In genomic region chr14:72804653-72805180, GRCh38 we compare ENCODE assay signal across 35 cellular contexts.
DNase-seq lines count a peak whose midpoint lies in the region; ATAC-seq, FAIRE-seq and TF ChIP-seq lines count a peak whose summit lies in the region.
"Had no signal": no experiment of that assay in that cellular context is flagged by ENCODE, and none has a peak within 500 bp of the region (broad histone marks: within the 10 kb centered on the region; RNA-seq: fewer than 3 reads in every experiment).

No MANE protein-coding gene starts in this region.

- H3K4me1 ChIP-seq in HUES6 (ENCODE audit: control insufficient read depth, insufficient read depth, low read length) = peaks cover 17% of the 10 kb centered on the region
- peaks cover 14% of the 10 kb centered on the region for H3K4me1 ChIP-seq in mesodermal cell (ENCODE audit: control insufficient read depth, insufficient read depth, low read length, poor library complexity, severe bottlenecking)
- no peaks in the 10 kb centered on the region for H3K4me1 ChIP-seq in kidney (ENCODE audit: control insufficient read depth in 1 of 2, insufficient read depth in 1 of 2, low read depth in 1 of 2, low read length in 2 of 2)
- H3K4me1 ChIP-seq: adrenal gland, right lobe of liver, stomach, transverse colon had no signal

- TF ChIP-seq CTCF in kidney (IDR thresholded peaks at IDR 0.05; ENCODE audit: borderline replicate concordance, extremely low read depth, insufficient read depth) = no peak

- H3K9me3 ChIP-seq in HUES6 (ENCODE audit: control insufficient read depth, insufficient read depth, low read depth, low read length) (no peaks in the 10 kb centered on the region; the same call in 1 of the 2 replicates), mesodermal cell (ENCODE audit: control insufficient read depth, low read length) (no peaks in the 10 kb centered on the region), kidney (ENCODE audit: control insufficient read depth in 1 of 2, low read length in 2 of 2) (no peaks in the 10 kb centered on the region)
- H3K9me3 ChIP-seq: adrenal gland, ovary, right lobe of liver, SJCRH30, stomach, transverse colon had no signal

- H3K27ac ChIP-seq in HUES6 (ENCODE audit: low read depth, low read length) = no peak overlapping the region
- H3K27ac ChIP-seq in cingulate gyrus (ENCODE audit: low read depth, low read length) = peak overlapping the region; percentile 97
- H3K27ac ChIP-seq in mesodermal cell (ENCODE audit: low read depth, low read length, severe bottlenecking) = peak overlapping the region; percentile 59
- H3K27ac ChIP-seq in temporal lobe (ENCODE audit: low read depth, low read length) = peak overlapping the region; percentile 96
- no peak overlapping the region for H3K27ac ChIP-seq in kidney (ENCODE audit: low read depth in 2 of 2, low read length in 2 of 2)
- H3K27ac ChIP-seq: adrenal gland, brain microvascular endothelial cell, epithelial cell of prostate, ovary, right lobe of liver, SJCRH30, stomach, transverse colon had no signal

- H3K36me3 ChIP-seq in HUES6 (ENCODE audit: control insufficient read depth, insufficient read depth, low read length) (no peaks in the 10 kb centered on the region), mesodermal cell (ENCODE audit: control insufficient read depth, insufficient read depth, low read length) (no peaks in the 10 kb centered on the region), kidney (ENCODE audit: control insufficient read depth in 1 of 2, insufficient read depth in 2 of 2, low read length in 2 of 2) (no peaks in the 10 kb centered on the region)
- H3K36me3 ChIP-seq: adrenal gland, brain microvascular endothelial cell, ovary, right lobe of liver, SJCRH30, stomach, transverse colon had no signal

- peaks cover 56% of the 10 kb centered on the region for H3K27me3 ChIP-seq in HUES6 (ENCODE audit: control insufficient read depth, insufficient read depth, low read length)
- H3K27me3 ChIP-seq: adrenal gland, brain microvascular endothelial cell, ovary, right lobe of liver, SJCRH30, stomach, transverse colon had no signal

- intact Hi-C loops in kidney (cut with DNase I) = no loop called here

- DNase-seq in kidney (no peak), SKM-1 (lab: John Stamatoyannopoulos, UW; ENCODE audit: unreplicated experiment) (no peak)
- DNase-seq: activated CD4-positive, alpha-beta T cell treated with anti-CD3 and anti-CD28 coated beads for 36 hours; activated CD8-positive, alpha-beta T cell treated with anti-CD3 and anti-CD28 coated beads, Interleukin-2, amount 10 ng/mL, durations not matched to agents 7 days and 5 days; activated naive CD4-positive, alpha-beta T cell treated with anti-CD3 and anti-CD28 coated beads, Interleukin-2, amount 10 ng/mL, durations not matched to agents 7 days and 5 days; adrenal gland; brain microvascular endothelial cell; COR-L47; DMS53; effector CD8-positive, alpha-beta T cell; glutamatergic neuron; HCEC 1CT; NCI-H1436 treated with DMSO at 0.1 percent for 48 hours; NCI-H446 treated with DMSO at 0.1 percent for 48 hours; NCI-H774; ovary; right lobe of liver; RPMI8226; SJCRH30; stimulated activated CD4-positive, alpha-beta T cell treated with anti-CD3 and anti-CD28 coated beads, Interleukin-12 subunit alpha, Interleukin-12 subunit beta, amount 100 ng/mL, for 4 hours; stimulated activated CD4-positive, alpha-beta T cell treated with anti-CD3 and anti-CD28 coated beads, Interleukin-2, amount 100 ng/mL, for 48 hours; stomach; T-helper 9 cell; transverse colon had no signal

- no peak for ATAC-seq in HG03196 (IDR thresholded peaks at IDR 0.05; ENCODE audit: unreplicated experiment)
- ATAC-seq: activated CD4-positive, alpha-beta T cell treated with anti-CD3 and anti-CD28 coated beads for 36 hours; activated CD8-positive, alpha-beta T cell treated with anti-CD3 and anti-CD28 coated beads, Interleukin-2, amount 10 ng/mL, durations not matched to agents 7 days and 5 days; activated T-helper 17 cell treated with anti-CD3 and anti-CD28 coated beads, Interleukin-2, amount 50 U/mL, for 72 hours; natural killer cell treated with Interleukin-12 subunit alpha and Interleukin-12 subunit beta and Interleukin-15 and Interleukin-18, amount 100 ng/mL, for 72 hours; right lobe of liver had no signal

- FAIRE-seq in kidney (lab: Jason Lieb, UNC) = no peak
- FAIRE-seq: GM12892, keratinocyte had no signal

- WGBS in mesodermal cell (ENCODE audit: insufficient coverage in 2 of 2), 2 experiments = no CpG with 5 or more reads among the region's 5 CpGs

- peak overlapping the region; percentile 25; the same call in 1 of the 2 replicates for H3K4me3 ChIP-seq in HUES6 (ENCODE audit: low read depth, low read length)
- H3K4me3 ChIP-seq in mesodermal cell (ENCODE audit: extremely low read depth, insufficient read depth, low read length, poor library complexity, severe bottlenecking) = no peak overlapping the region
- no peak overlapping the region for H3K4me3 ChIP-seq in kidney (ENCODE audit: low read length in 2 of 2)
- H3K4me3 ChIP-seq: adrenal gland, lung, ovary, right lobe of liver, SJCRH30, stomach, transverse colon had no signal

- H3K9ac ChIP-seq in HUES6 (ENCODE audit: low read length) (no peak overlapping the region), kidney (ENCODE audit: low read length in 2 of 2) (no peak overlapping the region)

Comparison
In these comparisons a context has a peak if more than half of its experiments do, and no peak if none do; other contexts are left out.
1. H3K27ac ChIP-seq: peak in cingulate gyrus (single experiment), mesodermal cell (single experiment) and temporal lobe (single experiment); none in HUES6 (single experiment) and kidney (0 of 2).